In genomic region chr21:44084496-44085241, GRCh38 we compare ENCODE assay signal across 13 cellular contexts. TPM values are rescaled to one million over a fixed set of nuclear protein-coding genes. Genes with fewer than 3 reads are reported as not detected.
DNase-seq lines count a peak whose midpoint lies in the region; ATAC-seq and TF ChIP-seq lines count a peak whose summit lies in the region.
"Had no signal": no experiment of that assay in that cellular context is flagged by ENCODE, and none has a peak within 500 bp of the region (broad histone marks: within the 10 kb centered on the region; RNA-seq: fewer than 3 reads in every experiment).

No MANE protein-coding gene starts in this region.

- H3K9me3 Mint-ChIP-seq in activated CD4-positive, alpha-beta memory T cell treated with anti-CD3 and anti-CD28 coated beads for 36 hours, result no peaks in the 10 kb centered on the region
- no peaks in the 10 kb centered on the region for H3K9me3 Mint-ChIP-seq in stimulated activated effector memory CD8-positive, alpha-beta T cell treated with anti-CD3 and anti-CD28 coated beads, Interleukin-12 subunit alpha, Interleukin-12 subunit beta, amount 100 ng/mL, for 72 hours

- no peaks in the 10 kb centered on the region for H3K27me3 Mint-ChIP-seq in activated CD4-positive, alpha-beta memory T cell treated with anti-CD3 and anti-CD28 coated beads for 36 hours

- ATAC-seq in gastroesophageal sphincter (no peak), HG03159 (IDR thresholded peaks at IDR 0.05; ENCODE audit: unreplicated experiment) (no peak)
- ATAC-seq in stimulated activated effector memory CD8-positive, alpha-beta T cell treated with anti-CD3 and anti-CD28 coated beads, Interleukin-12 subunit alpha, Interleukin-12 subunit beta, amount 100 ng/mL, for 72 hours, result no peak

- H3K9me3 ChIP-seq in KOPT-K1 (ENCODE audit: insufficient read depth, low read length, poor library complexity, severe bottlenecking) (no peaks in the 10 kb centered on the region), gastroesophageal sphincter (no peaks in the 10 kb centered on the region)
- H3K9me3 ChIP-seq: esophagus muscularis mucosa, ovary had no signal

- 76 to 80% methylated on average over 4 to 6 of the region's 7 CpGs for WGBS in gastroesophageal sphincter (ENCODE audit: low coverage in 1 of 2), 2 donors

- peak overlapping the region; percentile 70 for H3K4me3 Mint-ChIP-seq in activated CD4-positive, alpha-beta memory T cell treated with anti-CD3 and anti-CD28 coated beads for 36 hours
- peak overlapping the region; percentile 75 for H3K4me3 Mint-ChIP-seq in stimulated activated effector memory CD8-positive, alpha-beta T cell treated with anti-CD3 and anti-CD28 coated beads, Interleukin-12 subunit alpha, Interleukin-12 subunit beta, amount 100 ng/mL, for 72 hours

- no peak for TF ChIP-seq CTCF in gastroesophageal sphincter (IDR thresholded peaks at IDR 0.05)

- H3K36me3 ChIP-seq in KOPT-K1 (ENCODE audit: insufficient read depth, low read length) (peaks cover 88% of the 10 kb centered on the region), gastroesophageal sphincter (peaks cover 0 to 99% of the 10 kb centered on the region in 2 donors)
- H3K36me3 ChIP-seq: ovary had no signal

- CTCF ChIA-PET in activated CD4-positive, alpha-beta memory T cell treated with anti-CD3 and anti-CD28 coated beads for 36 hours (lab: Charles Lee), result interaction anchor here (0.7 to 3.9 kb wide), 4 partner anchors 10 to 109 kb away, joined by 3 to 20 read pairs (median 4); no protein-coding TSS in a partner anchor

- TF ChIP-seq EP300 in gastroesophageal sphincter (IDR thresholded peaks at IDR 0.05), result no peak

- peak overlapping the region; percentile 75 for H3K27ac ChIP-seq in KOPT-K1 (ENCODE audit: low read depth, low read length, poor library complexity, severe bottlenecking)
- peak overlapping the region in 3 of 4 donors; percentile 45 to 63 (median 57) for H3K27ac ChIP-seq in gastroesophageal sphincter

- DNase-seq in activated CD4-positive, alpha-beta memory T cell treated with anti-CD3 and anti-CD28 coated beads for 36 hours, result no peak
- DNase-seq in stimulated activated effector memory CD8-positive, alpha-beta T cell treated with anti-CD3 and anti-CD28 coated beads, Interleukin-12 subunit alpha, Interleukin-12 subunit beta, amount 100 ng/mL, for 72 hours (ENCODE audit: low spot score in 2 of 2), result no peak
- DNase-seq in iPS-NIHi11 (ENCODE audit: low spot score) (no peak), NCI-H1436 treated with DMSO at 0.1 percent for 48 hours (lab: John Stamatoyannopoulos, UW) (no peak)
- DNase-seq: activated CD4-positive, CD25-positive, alpha-beta regulatory T cell; MM.1S; NCI-H446; ovary; SIG-M5 had no signal

- peaks cover 92% of the 10 kb centered on the region for H3K4me1 Mint-ChIP-seq in activated CD4-positive, alpha-beta memory T cell treated with anti-CD3 and anti-CD28 coated beads for 36 hours (ENCODE audit: low read depth)
- peaks cover 98% of the 10 kb centered on the region for H3K4me1 Mint-ChIP-seq in stimulated activated effector memory CD8-positive, alpha-beta T cell treated with anti-CD3 and anti-CD28 coated beads, Interleukin-12 subunit alpha, Interleukin-12 subunit beta, amount 100 ng/mL, for 72 hours

- H3K27ac Mint-ChIP-seq in activated CD4-positive, alpha-beta memory T cell treated with anti-CD3 and anti-CD28 coated beads for 36 hours, result peak overlapping the region; percentile 99
- peak overlapping the region; percentile 98 for H3K27ac Mint-ChIP-seq in stimulated activated effector memory CD8-positive, alpha-beta T cell treated with anti-CD3 and anti-CD28 coated beads, Interleukin-12 subunit alpha, Interleukin-12 subunit beta, amount 100 ng/mL, for 72 hours

- TF ChIP-seq POLR2A in gastroesophageal sphincter (IDR thresholded peaks at IDR 0.05), result no peak

- no peak overlapping the region for H3K4me3 ChIP-seq in gastroesophageal sphincter
- H3K4me3 ChIP-seq: esophagus muscularis mucosa, ovary had no signal

- peaks cover 90% of the 10 kb centered on the region for H3K36me3 Mint-ChIP-seq in activated CD4-positive, alpha-beta memory T cell treated with anti-CD3 and anti-CD28 coated beads for 36 hours
- peaks cover 100% of the 10 kb centered on the region for H3K36me3 Mint-ChIP-seq in stimulated activated effector memory CD8-positive, alpha-beta T cell treated with anti-CD3 and anti-CD28 coated beads, Interleukin-12 subunit alpha, Interleukin-12 subunit beta, amount 100 ng/mL, for 72 hours

- intact Hi-C loops in activated CD4-positive, alpha-beta memory T cell treated with anti-CD3 and anti-CD28 coated beads for 36 hours (cut with micrococcal nuclease), result loop anchor here (1.0 kb wide), 1 partner anchor 19 kb away; no protein-coding TSS in a partner anchor

- peaks cover 0 to 16% (median 0%) of the 10 kb centered on the region in 3 donors for H3K4me1 ChIP-seq in gastroesophageal sphincter

- H3K27me3 ChIP-seq in gastroesophageal sphincter, result no peaks in the 10 kb centered on the region
- H3K27me3 ChIP-seq: esophagus muscularis mucosa, ovary had no signal

- POLR2A ChIA-PET in activated CD4-positive, alpha-beta memory T cell treated with anti-CD3 and anti-CD28 coated beads for 36 hours (lab: Charles Lee), result interaction anchor here (1.0 to 3.1 kb wide), 9 partner anchors 9 to 71 kb away, joined by 3 to 31 read pairs (median 5); partner anchors contain the start of gene TRAPPC10

RNA-seq across cellular contexts. Expression of gene PWP2, which starts 22.5 kb away (rescaled TPM):
- total RNA-seq in activated CD4-positive, alpha-beta memory T cell treated with anti-CD3 and anti-CD28 coated beads for 36 hours, result 10 to 100 TPM; 38.5 to 39.8 TPM
- total RNA-seq in gastroesophageal sphincter, result 1 to 10 TPM; 3.4 to 9.2 (median 6.1) TPM

RNA-seq across cellular contexts. Expression of gene GATD3, which starts 48.8 kb away (rescaled TPM):
- total RNA-seq in activated CD4-positive, alpha-beta memory T cell treated with anti-CD3 and anti-CD28 coated beads for 36 hours, result 10 to 100 TPM; 40.1 to 44.9 TPM
- total RNA-seq in gastroesophageal sphincter, result 10 to 100 TPM in 2 of 4 donors, 1 to 10 TPM in 2; 6.1 to 35.6 (median 9.5) TPM
